Comparison of ENCODE assay signal across 26 cellular contexts in genomic region chr5:109859537-109859936, GRCh38.
DNase-seq lines count a peak whose midpoint lies in the region; ATAC-seq and FAIRE-seq lines count a peak whose summit lies in the region.
"Had no signal": no experiment of that assay in that cellular context is flagged by ENCODE, and none has a peak within 500 bp of the region (broad histone marks: within the 10 kb centered on the region; RNA-seq: fewer than 3 reads in every experiment).

No MANE protein-coding gene starts in this region.

- H3K4me1 Mint-ChIP-seq in CD4-positive, CD25-positive, alpha-beta regulatory T cell: peaks cover 27 to 46% (median 35%) of the 10 kb centered on the region in 4 donors
- peaks cover 66% of the 10 kb centered on the region for H3K4me1 Mint-ChIP-seq in central memory CD8-positive, alpha-beta T cell

- no peak for ATAC-seq in CD4-positive, CD25-positive, alpha-beta regulatory T cell (ENCODE audit: low read depth in 2 of 2)
- no peak for ATAC-seq in central memory CD8-positive, alpha-beta T cell (replicated peaks; ENCODE audit: extremely low read depth, poor library complexity, severe bottlenecking)
- ATAC-seq: GM23338, left lobe of liver had no signal

- peaks cover 14% of the 10 kb centered on the region for H3K79me1 ChIP-seq in mesenchymal stem cell (replicated peaks; ENCODE audit: low read length, poor library complexity, severe bottlenecking)

- no peak overlapping the region for H3K23ac ChIP-seq in mesenchymal stem cell (ENCODE audit: low read length in 2 of 2)

- no peak overlapping the region for H3K9ac ChIP-seq in mesenchymal stem cell (ENCODE audit: low read length)
- H3K9ac ChIP-seq: BLaER1 treated with 17β-estradiol and CSF1 and Interleukin-3, amounts not matched to agents 10 nM and 100 nM had no signal

- no peak overlapping the region for H3K14ac ChIP-seq in mesenchymal stem cell (ENCODE audit: low read length in 2 of 2)

- no peak overlapping the region for H3K18ac ChIP-seq in mesenchymal stem cell (ENCODE audit: low read depth in 1 of 2, low read length in 2 of 2)

- no peak overlapping the region for H2BK12ac ChIP-seq in mesenchymal stem cell (ENCODE audit: low read length in 2 of 2)

- no peak overlapping the region for H2BK120ac ChIP-seq in mesenchymal stem cell (ENCODE audit: low read depth, low read length)

- H2AK5ac ChIP-seq in mesenchymal stem cell (ENCODE audit: low read length, severe bottlenecking): no peak overlapping the region

- H3K36me3 ChIP-seq in CD4-positive, CD25-positive, alpha-beta regulatory T cell (ENCODE audit: control insufficient read depth, insufficient read depth, low read length): peaks cover 34% of the 10 kb centered on the region
- peaks cover 8 to 60% of the 10 kb centered on the region in 2 experiments for H3K36me3 ChIP-seq in mesenchymal stem cell (ENCODE audit: control insufficient read depth in 1 of 2, insufficient read depth in 2 of 2, low read depth in 1 of 2, low read length in 2 of 2)
- H3K36me3 ChIP-seq: colonic mucosa had no signal

- peaks cover 34% of the 10 kb centered on the region for H3K4me1 ChIP-seq in CD4-positive, CD25-positive, alpha-beta regulatory T cell (ENCODE audit: control insufficient read depth, insufficient read depth, low read length, poor library complexity, severe bottlenecking)
- H3K4me1 ChIP-seq in mesenchymal stem cell (ENCODE audit: control insufficient read depth, insufficient read depth, low read depth, low read length): no peaks in the 10 kb centered on the region
- H3K4me1 ChIP-seq: colonic mucosa had no signal

- H2AFZ ChIP-seq in mesenchymal stem cell (ENCODE audit: low read depth, low read length): no peak overlapping the region
- H2AFZ ChIP-seq: GM23338 had no signal

- H3K4me3 ChIP-seq in CD4-positive, CD25-positive, alpha-beta regulatory T cell (ENCODE audit: low read depth, low read length): no peak overlapping the region
- H3K4me3 ChIP-seq in mesenchymal stem cell (ENCODE audit: insufficient read depth in 1 of 2, low read depth in 1 of 2, low read length in 2 of 2): no peak overlapping the region
- H3K4me3 ChIP-seq: BLaER1 treated with 17β-estradiol and CSF1 and Interleukin-3, amounts not matched to agents 10 nM and 100 nM; colonic mucosa; GM23338; smooth muscle cell had no signal

- no peak overlapping the region for H3K4me3 Mint-ChIP-seq in CD4-positive, CD25-positive, alpha-beta regulatory T cell
- H3K4me3 Mint-ChIP-seq in central memory CD8-positive, alpha-beta T cell: no peak overlapping the region
- H3K4me3 Mint-ChIP-seq: GM23338, naive B cell had no signal

- H3K4me2 ChIP-seq in mesenchymal stem cell (ENCODE audit: low read length, poor library complexity, severe bottlenecking): no peak overlapping the region
- H3K4me2 ChIP-seq: BLaER1 treated with 17β-estradiol and CSF1 and Interleukin-3, amounts not matched to agents 10 nM and 100 nM; GM23338; smooth muscle cell had no signal

- H3K27ac Mint-ChIP-seq in CD4-positive, CD25-positive, alpha-beta regulatory T cell: peak overlapping the region in 2 of 3 donors; percentile 1 to 82
- H3K27ac Mint-ChIP-seq in central memory CD8-positive, alpha-beta T cell (ENCODE audit: low read depth): peak overlapping the region; percentile 71
- H3K27ac Mint-ChIP-seq: GM23338 had no signal

- H3K9me3 ChIP-seq in CD4-positive, CD25-positive, alpha-beta regulatory T cell (ENCODE audit: control insufficient read depth in 2 of 2, low read length in 2 of 2): no peaks in the 10 kb centered on the region
- no peaks in the 10 kb centered on the region for H3K9me3 ChIP-seq in mesenchymal stem cell (ENCODE audit: control insufficient read depth, low read length)
- H3K9me3 ChIP-seq: BLaER1 treated with 17β-estradiol and CSF1 and Interleukin-3, amounts not matched to agents 10 nM and 100 nM; colonic mucosa had no signal

- no peak overlapping the region for H4K8ac ChIP-seq in mesenchymal stem cell (ENCODE audit: low read length)

- H3K36me3 Mint-ChIP-seq in CD4-positive, CD25-positive, alpha-beta regulatory T cell: peaks cover 58% of the 10 kb centered on the region
- peaks cover 10% of the 10 kb centered on the region for H3K36me3 Mint-ChIP-seq in central memory CD8-positive, alpha-beta T cell (ENCODE audit: insufficient read depth)

- H3K27ac ChIP-seq in CD4-positive, CD25-positive, alpha-beta regulatory T cell (ENCODE audit: insufficient read depth, low read length, poor library complexity, severe bottlenecking): no peak overlapping the region
- no peak overlapping the region for H3K27ac ChIP-seq in mesenchymal stem cell (ENCODE audit: low read length, poor library complexity, severe bottlenecking)
- H3K27ac ChIP-seq: BLaER1 treated with 17β-estradiol and CSF1 and Interleukin-3, amounts not matched to agents 10 nM and 100 nM; colonic mucosa; WERI-Rb-1 had no signal

- no peak for DNase-seq in CD4-positive, CD25-positive, alpha-beta regulatory T cell
- DNase-seq in ELR (ENCODE audit: low read depth) (peak; percentile 13), mesenchymal stem cell (peak; percentile 18), NCI-H226 (no peak), NCI-H2029 (lab: John Stamatoyannopoulos, UW) (no peak), frontal cortex (ENCODE audit: low spot score in 2 of 2) (no peak)
- DNase-seq in central memory CD8-positive, alpha-beta T cell (ENCODE audit: low spot score in 2 of 2): no peak
- DNase-seq: activated CD4-positive, alpha-beta T cell treated with anti-CD3 and anti-CD28 coated beads for 48 hours; activated T-cell treated with anti-CD3 and anti-CD28 coated beads, Interleukin-2, amount 50 U/mL, for 48 hours; amygdala; colonic mucosa; effector memory CD4-positive, alpha-beta T cell; hypothalamus; Karpas-422; MV-4-11; naive B cell; NCI-H524; SHP77; trophoblast cell; WERI-Rb-1 had no signal

- H4K91ac ChIP-seq in mesenchymal stem cell (ENCODE audit: low read length): no peak overlapping the region

- H3K27me3 ChIP-seq in CD4-positive, CD25-positive, alpha-beta regulatory T cell (ENCODE audit: control insufficient read depth, insufficient read depth, low read length): no peaks in the 10 kb centered on the region
- no peaks in the 10 kb centered on the region for H3K27me3 ChIP-seq in mesenchymal stem cell (ENCODE audit: control insufficient read depth in 1 of 2, insufficient read depth in 1 of 2, low read length in 2 of 2)
- H3K27me3 ChIP-seq: BLaER1 treated with 17β-estradiol and CSF1 and Interleukin-3, amounts not matched to agents 10 nM and 100 nM; colonic mucosa had no signal

- H3K27me3 Mint-ChIP-seq in CD4-positive, CD25-positive, alpha-beta regulatory T cell: no peaks in the 10 kb centered on the region
- no peaks in the 10 kb centered on the region for H3K27me3 Mint-ChIP-seq in central memory CD8-positive, alpha-beta T cell
- H3K27me3 Mint-ChIP-seq: naive B cell had no signal

- H3K9me3 Mint-ChIP-seq in CD4-positive, CD25-positive, alpha-beta regulatory T cell: no peaks in the 10 kb centered on the region
- H3K9me3 Mint-ChIP-seq in central memory CD8-positive, alpha-beta T cell: no peaks in the 10 kb centered on the region
- H3K9me3 Mint-ChIP-seq: GM23338, naive B cell had no signal

- no peak overlapping the region for H2BK15ac ChIP-seq in mesenchymal stem cell (ENCODE audit: low read depth, poor library complexity, severe bottlenecking)

- no peak overlapping the region for H2BK5ac ChIP-seq in mesenchymal stem cell (ENCODE audit: low read depth, low read length, poor library complexity, severe bottlenecking)

- no peak for FAIRE-seq in frontal cortex (lab: Jason Lieb, UNC)
- FAIRE-seq: bronchial epithelial cell, GM12892 had no signal

- H3K4ac ChIP-seq in mesenchymal stem cell (ENCODE audit: low read depth in 1 of 2, low read length in 2 of 2): no peak overlapping the region

Comparison
In these comparisons a context has a peak if more than half of its experiments do, and no peak if none do; other contexts are left out.
1. DNase-seq: peak in ELR (single experiment) and mesenchymal stem cell (single experiment); none in CD4-positive, CD25-positive, alpha-beta regulatory T cell (0 of 3), central memory CD8-positive, alpha-beta T cell (0 of 2), NCI-H226 (single experiment), NCI-H2029 (single experiment) and frontal cortex (0 of 2).